Comparison of ENCODE assay signal across 8 cellular contexts in the genomic region with DNA sequence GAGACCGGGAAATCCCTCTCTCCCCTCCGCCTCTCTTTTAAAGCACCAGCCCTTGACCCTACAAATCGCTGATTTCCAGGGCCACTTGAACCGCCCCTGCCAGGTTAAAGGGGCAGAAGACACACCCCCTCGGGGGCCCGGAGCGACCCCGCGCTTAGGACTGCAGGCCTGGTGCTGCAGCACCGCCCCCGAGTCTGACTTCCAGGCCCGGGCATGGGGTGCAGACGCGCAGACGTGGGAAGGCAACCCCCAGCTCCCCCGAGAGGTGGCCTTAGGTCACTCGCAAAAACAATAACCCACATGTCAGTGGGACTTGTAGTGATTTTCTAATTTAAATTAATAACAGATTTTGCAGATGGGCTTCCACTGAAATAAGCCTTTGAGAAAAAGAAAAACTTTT. TPM values are rescaled to one million over a fixed set of nuclear protein-coding genes. Genes with fewer than 3 reads are reported as not detected.
DNase-seq lines count a peak whose midpoint lies in the region; ATAC-seq and TF ChIP-seq lines count a peak whose summit lies in the region.
"Not testable (repeated sequence)": the region's sequence is repeated elsewhere in the genome, so short reads cannot be mapped to it uniquely, and the experiment has no call there.

No MANE protein-coding gene starts in this region.

- POLR2A ChIA-PET in A673 (lab: Charles Lee; ENCODE audit: low non-redundant PET), result not testable (repeated sequence)

- not testable (repeated sequence) for H3K27me3 ChIP-seq in A673 (replicated peaks; ENCODE audit: insufficient read depth, low read depth, low read length, poor library complexity); heart right ventricle; sigmoid colon

- not testable (repeated sequence) for H3K36me3 Mint-ChIP-seq in activated naive CD4-positive, alpha-beta T cell treated with anti-CD3 and anti-CD28 coated beads, Interleukin-2, amount 50 U/mL, for 72 hours

- not testable (repeated sequence) for TF ChIP-seq POLR2A in sigmoid colon (IDR thresholded peaks at IDR 0.05)

- not testable (repeated sequence) for H3K36me3 ChIP-seq in A673 (ENCODE audit: insufficient read depth, low read length, poor library complexity, severe bottlenecking); heart right ventricle; sigmoid colon

- not testable (repeated sequence) for BruUV-seq in A673 (replicated peaks; lab: Mats Ljungman, UMichigan)

- not testable (repeated sequence) for TF ChIP-seq CTCF in A673 (conservative IDR thresholded peaks at IDR 0.05; ENCODE audit: low read depth, low read length); heart right ventricle (IDR thresholded peaks at IDR 0.05); sigmoid colon (IDR thresholded peaks at IDR 0.05)

- H3K27ac ChIP-seq in A673 (ENCODE audit: low read depth, low read length, poor library complexity, severe bottlenecking); heart right ventricle; sigmoid colon: not testable (repeated sequence)

- WGBS in heart right ventricle, 2 donors, result no CpG with 5 or more reads among the region's 17 CpGs
- WGBS in sigmoid colon, 2 donors, result no CpG with 5 or more reads among the region's 17 CpGs

- CTCF ChIA-PET in A673 (lab: Charles Lee), result not testable (repeated sequence)

- not testable (repeated sequence) for TF ChIP-seq EP300 in sigmoid colon (IDR thresholded peaks at IDR 0.05)

- DNase-seq in A673 (ENCODE audit: low spot score); activated naive CD4-positive, alpha-beta T cell treated with anti-CD3 and anti-CD28 coated beads, Interleukin-2, amount 50 U/mL, for 72 hours (ENCODE audit: low spot score in 2 of 2); heart right ventricle; sigmoid colon: not testable (repeated sequence)

- not testable (repeated sequence) for H3K9me3 ChIP-seq in A673 (ENCODE audit: low read depth, low read length, poor library complexity, severe bottlenecking); heart right ventricle; sigmoid colon

- not testable (repeated sequence) for H3K9me3 Mint-ChIP-seq in activated naive CD4-positive, alpha-beta T cell treated with anti-CD3 and anti-CD28 coated beads, Interleukin-2, amount 50 U/mL, for 72 hours

- peak overlapping the region; percentile 53 for H3K4me3 ChIP-seq in A673 (ENCODE audit: low read depth, low read length, poor library complexity, severe bottlenecking)
- H3K4me3 ChIP-seq in heart right ventricle, result peak overlapping the region in 9 of 10 donors; percentile 64 to 80 (median 71)
- H3K4me3 ChIP-seq in sigmoid colon, result peak overlapping the region in 3 of 4 donors; percentile 59 to 60 (median 60)

- H3K4me1 ChIP-seq in A673 (ENCODE audit: insufficient read depth, low read length, poor library complexity, severe bottlenecking); heart right ventricle; sigmoid colon: not testable (repeated sequence)

- peak overlapping the region in 1 of 2 donors; percentile 88 for H3K27ac Mint-ChIP-seq in activated naive CD4-positive, alpha-beta T cell treated with anti-CD3 and anti-CD28 coated beads, Interleukin-2, amount 50 U/mL, for 72 hours

- intact Hi-C loops in A673 (cut with micrococcal nuclease; ENCODE audit: unreplicated experiment); heart right ventricle (cut with DNase I); sigmoid colon (cut with DNase I): not testable (repeated sequence)

- ATAC-seq in GM18909 (IDR thresholded peaks at IDR 0.05; ENCODE audit: poor library complexity, unreplicated experiment) (peak; percentile 22), HG02571 (IDR thresholded peaks at IDR 0.05; ENCODE audit: unreplicated experiment) (peak; percentile 23), HG03521 (IDR thresholded peaks at IDR 0.05; ENCODE audit: unreplicated experiment) (peak; percentile 13), SK-N-SH treated with all-trans-retinoic acid at 6 μM for 48 hours (peak; percentile 18), heart right ventricle (peak in 4 of 8 donors; percentile 8 to 53 (median 28))
- ATAC-seq in activated naive CD4-positive, alpha-beta T cell treated with anti-CD3 and anti-CD28 coated beads, Interleukin-2, amount 50 U/mL, for 72 hours, result peak; percentile 24 to 54

RNA-seq across cellular contexts. Expression of a gene that starts 0.3 kb away (rescaled TPM):
- 33.9 and 37.0 TPM in 2 replicates for total RNA-seq in A673 (2021)
- 10 to 100 TPM; 41.4 to 55.9 TPM for total RNA-seq in activated naive CD4-positive, alpha-beta T cell treated with anti-CD3 and anti-CD28 coated beads, Interleukin-2, amount 50 U/mL, for 72 hours
- 10 to 100 TPM in 2 of 10 donors, 1 to 10 TPM in 8; 5.7 to 12.0 (median 8.6) TPM for total RNA-seq in heart right ventricle
- 10 to 100 TPM in 1 of 2 donors, 1 to 10 TPM in 1; 4.7 to 18.1 TPM for polyA plus RNA-seq in heart right ventricle
- total RNA-seq in sigmoid colon, result 10 to 100 TPM; 16.4 to 23.0 (median 19.3) TPM
- 10 to 100 TPM in 1 of 3 donors, 1 to 10 TPM in 2; 3.0 to 10.1 (median 5.4) TPM for polyA plus RNA-seq in sigmoid colon
